Comparison of ENCODE assay signal across 1 cellular context in genomic region chr18:78127041-78127440, GRCh38.
TF ChIP-seq lines count a peak whose summit lies in the region.

No MANE protein-coding gene starts in this region.

TF ChIP-seq in H1, 55 proteins besides CTCF, POLR2A, EP300 and RAD21:
- TF ChIP-seq BACH1 (IDR thresholded peaks at IDR 0.05; ENCODE audit: low read length) (no peak), CEBPB (IDR thresholded peaks at IDR 0.05; ENCODE audit: low read depth, low read length) (no peak), TAF1 (IDR thresholded peaks at IDR 0.05; ENCODE audit: low read depth, low read length) (no peak), NANOG (IDR thresholded peaks at IDR 0.05; ENCODE audit: insufficient read depth, low read depth, low read length, poor library complexity, severe bottlenecking) (no peak), HDAC6 (IDR thresholded peaks at IDR 0.05; ENCODE audit: low read depth, low read length) (no peak), CBX8 (IDR thresholded peaks at IDR 0.05; ENCODE audit: borderline replicate concordance, low read depth, low read length) (no peak), JUND (IDR thresholded peaks at IDR 0.05; ENCODE audit: low read length) (no peak), RXRA (IDR thresholded peaks at IDR 0.05; ENCODE audit: insufficient read depth, low read depth, low read length) (no peak), RFX5 (IDR thresholded peaks at IDR 0.05; ENCODE audit: borderline replicate concordance, low read depth, low read length) (no peak), GTF2F1 (IDR thresholded peaks at IDR 0.05; ENCODE audit: borderline replicate concordance, low read depth, low read length) (no peak), RBBP5 (IDR thresholded peaks at IDR 0.05; ENCODE audit: borderline replicate concordance, low read depth, low read length) (no peak), SP2 (IDR thresholded peaks at IDR 0.05; ENCODE audit: low read length) (no peak), CREB1 (IDR thresholded peaks at IDR 0.05) (no peak), JUN (IDR thresholded peaks at IDR 0.05; ENCODE audit: low read depth, low read length) (no peak), FOSL1 (IDR thresholded peaks at IDR 0.05; ENCODE audit: insufficient read depth, low read depth, low read length) (no peak), SAP30 (IDR thresholded peaks at IDR 0.05; ENCODE audit: insufficient read depth, insufficient replicate concordance, low read length) (no peak), GABPA (IDR thresholded peaks at IDR 0.05; ENCODE audit: borderline replicate concordance, insufficient read depth, low read length) (no peak), YY1 (IDR thresholded peaks at IDR 0.05; ENCODE audit: low read depth, low read length) (no peak), PHF8 (conservative IDR thresholded peaks at IDR 0.05; ENCODE audit: low read depth, low read length) (no peak)
- TF ChIP-seq, protein P1, sequence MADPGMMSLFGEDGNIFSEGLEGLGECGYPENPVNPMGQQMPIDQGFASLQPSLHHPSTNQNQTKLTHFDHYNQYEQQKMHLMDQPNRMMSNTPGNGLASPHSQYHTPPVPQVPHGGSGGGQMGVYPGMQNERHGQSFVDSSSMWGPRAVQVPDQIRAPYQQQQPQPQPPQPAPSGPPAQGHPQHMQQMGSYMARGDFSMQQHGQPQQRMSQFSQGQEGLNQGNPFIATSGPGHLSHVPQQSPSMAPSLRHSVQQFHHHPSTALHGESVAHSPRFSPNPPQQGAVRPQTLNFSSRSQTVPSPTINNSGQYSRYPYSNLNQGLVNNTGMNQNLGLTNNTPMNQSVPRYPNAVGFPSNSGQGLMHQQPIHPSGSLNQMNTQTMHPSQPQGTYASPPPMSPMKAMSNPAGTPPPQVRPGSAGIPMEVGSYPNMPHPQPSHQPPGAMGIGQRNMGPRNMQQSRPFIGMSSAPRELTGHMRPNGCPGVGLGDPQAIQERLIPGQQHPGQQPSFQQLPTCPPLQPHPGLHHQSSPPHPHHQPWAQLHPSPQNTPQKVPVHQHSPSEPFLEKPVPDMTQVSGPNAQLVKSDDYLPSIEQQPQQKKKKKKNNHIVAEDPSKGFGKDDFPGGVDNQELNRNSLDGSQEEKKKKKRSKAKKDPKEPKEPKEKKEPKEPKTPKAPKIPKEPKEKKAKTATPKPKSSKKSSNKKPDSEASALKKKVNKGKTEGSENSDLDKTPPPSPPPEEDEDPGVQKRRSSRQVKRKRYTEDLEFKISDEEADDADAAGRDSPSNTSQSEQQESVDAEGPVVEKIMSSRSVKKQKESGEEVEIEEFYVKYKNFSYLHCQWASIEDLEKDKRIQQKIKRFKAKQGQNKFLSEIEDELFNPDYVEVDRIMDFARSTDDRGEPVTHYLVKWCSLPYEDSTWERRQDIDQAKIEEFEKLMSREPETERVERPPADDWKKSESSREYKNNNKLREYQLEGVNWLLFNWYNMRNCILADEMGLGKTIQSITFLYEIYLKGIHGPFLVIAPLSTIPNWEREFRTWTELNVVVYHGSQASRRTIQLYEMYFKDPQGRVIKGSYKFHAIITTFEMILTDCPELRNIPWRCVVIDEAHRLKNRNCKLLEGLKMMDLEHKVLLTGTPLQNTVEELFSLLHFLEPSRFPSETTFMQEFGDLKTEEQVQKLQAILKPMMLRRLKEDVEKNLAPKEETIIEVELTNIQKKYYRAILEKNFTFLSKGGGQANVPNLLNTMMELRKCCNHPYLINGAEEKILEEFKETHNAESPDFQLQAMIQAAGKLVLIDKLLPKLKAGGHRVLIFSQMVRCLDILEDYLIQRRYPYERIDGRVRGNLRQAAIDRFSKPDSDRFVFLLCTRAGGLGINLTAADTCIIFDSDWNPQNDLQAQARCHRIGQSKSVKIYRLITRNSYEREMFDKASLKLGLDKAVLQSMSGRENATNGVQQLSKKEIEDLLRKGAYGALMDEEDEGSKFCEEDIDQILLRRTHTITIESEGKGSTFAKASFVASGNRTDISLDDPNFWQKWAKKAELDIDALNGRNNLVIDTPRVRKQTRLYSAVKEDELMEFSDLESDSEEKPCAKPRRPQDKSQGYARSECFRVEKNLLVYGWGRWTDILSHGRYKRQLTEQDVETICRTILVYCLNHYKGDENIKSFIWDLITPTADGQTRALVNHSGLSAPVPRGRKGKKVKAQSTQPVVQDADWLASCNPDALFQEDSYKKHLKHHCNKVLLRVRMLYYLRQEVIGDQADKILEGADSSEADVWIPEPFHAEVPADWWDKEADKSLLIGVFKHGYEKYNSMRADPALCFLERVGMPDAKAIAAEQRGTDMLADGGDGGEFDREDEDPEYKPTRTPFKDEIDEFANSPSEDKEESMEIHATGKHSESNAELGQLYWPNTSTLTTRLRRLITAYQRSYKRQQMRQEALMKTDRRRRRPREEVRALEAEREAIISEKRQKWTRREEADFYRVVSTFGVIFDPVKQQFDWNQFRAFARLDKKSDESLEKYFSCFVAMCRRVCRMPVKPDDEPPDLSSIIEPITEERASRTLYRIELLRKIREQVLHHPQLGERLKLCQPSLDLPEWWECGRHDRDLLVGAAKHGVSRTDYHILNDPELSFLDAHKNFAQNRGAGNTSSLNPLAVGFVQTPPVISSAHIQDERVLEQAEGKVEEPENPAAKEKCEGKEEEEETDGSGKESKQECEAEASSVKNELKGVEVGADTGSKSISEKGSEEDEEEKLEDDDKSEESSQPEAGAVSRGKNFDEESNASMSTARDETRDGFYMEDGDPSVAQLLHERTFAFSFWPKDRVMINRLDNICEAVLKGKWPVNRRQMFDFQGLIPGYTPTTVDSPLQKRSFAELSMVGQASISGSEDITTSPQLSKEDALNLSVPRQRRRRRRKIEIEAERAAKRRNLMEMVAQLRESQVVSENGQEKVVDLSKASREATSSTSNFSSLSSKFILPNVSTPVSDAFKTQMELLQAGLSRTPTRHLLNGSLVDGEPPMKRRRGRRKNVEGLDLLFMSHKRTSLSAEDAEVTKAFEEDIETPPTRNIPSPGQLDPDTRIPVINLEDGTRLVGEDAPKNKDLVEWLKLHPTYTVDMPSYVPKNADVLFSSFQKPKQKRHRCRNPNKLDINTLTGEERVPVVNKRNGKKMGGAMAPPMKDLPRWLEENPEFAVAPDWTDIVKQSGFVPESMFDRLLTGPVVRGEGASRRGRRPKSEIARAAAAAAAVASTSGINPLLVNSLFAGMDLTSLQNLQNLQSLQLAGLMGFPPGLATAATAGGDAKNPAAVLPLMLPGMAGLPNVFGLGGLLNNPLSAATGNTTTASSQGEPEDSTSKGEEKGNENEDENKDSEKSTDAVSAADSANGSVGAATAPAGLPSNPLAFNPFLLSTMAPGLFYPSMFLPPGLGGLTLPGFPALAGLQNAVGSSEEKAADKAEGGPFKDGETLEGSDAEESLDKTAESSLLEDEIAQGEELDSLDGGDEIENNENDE (IDR thresholded peaks at IDR 0.05; ENCODE audit: insufficient replicate concordance, low read length) = no peak
TF ChIP-seq in H1: peak in this region for 0.
